18 cellular contexts compared by ENCODE assay signal in genomic region chr17:8503368-8503767, GRCh38.
DNase-seq lines count a peak whose midpoint lies in the region; ATAC-seq, FAIRE-seq and TF ChIP-seq lines count a peak whose summit lies in the region.
"Had no signal": no experiment of that assay in that cellular context is flagged by ENCODE, and none has a peak within 500 bp of the region (broad histone marks: within the 10 kb centered on the region; RNA-seq: fewer than 3 reads in every experiment).

No MANE protein-coding gene starts in this region.

- no peaks in the 10 kb centered on the region for H3K79me2 ChIP-seq in H1 (ENCODE audit: control insufficient read depth in 1 of 2, insufficient read depth in 2 of 2, low read length in 2 of 2)

- no peak overlapping the region for H3K4me2 ChIP-seq in H1 (ENCODE audit: insufficient read depth in 1 of 2, low read depth in 2 of 2, low read length in 2 of 2)

- H3K9me3 ChIP-seq in H1 (ENCODE audit: insufficient read depth in 2 of 2, low read depth in 1 of 2, low read length in 1 of 2) (no peaks in the 10 kb centered on the region), right atrium auricular region (no peaks in the 10 kb centered on the region), tibial artery (no peaks in the 10 kb centered on the region), vagina (no peaks in the 10 kb centered on the region), thyroid gland (no peaks in the 10 kb centered on the region)
- H3K9me3 ChIP-seq: adrenal gland had no signal

- H3K27ac Mint-ChIP-seq in WTC11 = peak overlapping the region; percentile 45; the same call in 1 of the 2 replicates
- H3K27ac Mint-ChIP-seq: activated CD8-positive, alpha-beta T cell treated with anti-CD3 and anti-CD28 coated beads for 36 hours; CD4-positive, alpha-beta T cell; stimulated activated naive CD8-positive, alpha-beta T cell treated with anti-CD3 and anti-CD28 coated beads, Interleukin-15, amount 100 ng/mL, for 72 hours had no signal

- no peak overlapping the region for H2AK5ac ChIP-seq in H1 (ENCODE audit: low read depth, low read length)

- 88% methylated on average over 6 of the region's 6 CpGs; no CpG with 5 or more reads in 1 of the 2 experiments for WGBS in H1 (ENCODE audit: extremely low coverage in 1 of 2, insufficient coverage in 1 of 2, insufficient read length in 1 of 2, insufficient replicate concordance in 2 of 2, low coverage in 1 of 2, low lambda C conversion rate in 2 of 2, missing lambda C conversion rate in 1 of 2), 2 experiments
- WGBS in thyroid gland, 2 donors = 76 to 85% methylated on average over 6 of the region's 6 CpGs

- H3K4me3 Mint-ChIP-seq in WTC11 = no peak overlapping the region
- H3K4me3 Mint-ChIP-seq: activated CD8-positive, alpha-beta T cell treated with anti-CD3 and anti-CD28 coated beads for 36 hours; CD4-positive, alpha-beta T cell; stimulated activated naive CD8-positive, alpha-beta T cell treated with anti-CD3 and anti-CD28 coated beads, Interleukin-15, amount 100 ng/mL, for 72 hours had no signal

- H3K36me3 Mint-ChIP-seq in WTC11 = peaks cover 87% of the 10 kb centered on the region

- no peaks in the 10 kb centered on the region; the same call in 1 of the 2 replicates for H3K79me1 ChIP-seq in H1 (ENCODE audit: low read depth, low read length)

- H4K20me1 ChIP-seq in H1 (replicated peaks in 1 of 2; ENCODE audit: control insufficient read depth in 1 of 2, insufficient read depth in 2 of 2, low read length in 2 of 2) = peaks cover 4 to 8% of the 10 kb centered on the region in 2 experiments

- H4K8ac ChIP-seq in H1 (ENCODE audit: extremely low read depth, insufficient read depth, low read length) = peak overlapping the region; percentile 9; the same call in 1 of the 2 replicates

- no peak for DNase-seq in WTC11 (ENCODE audit: low spot score)
- no peak for DNase-seq in H1 (ENCODE audit: low read depth in 1 of 2, low spot score in 2 of 2)
- DNase-seq in right atrium auricular region (ENCODE audit: low spot score) = peak; percentile 81
- DNase-seq in tibial artery = peak; percentile 50 to 74
- no peak for DNase-seq in vagina (ENCODE audit: extremely low spot score in 2 of 2)
- no peak for DNase-seq in thyroid gland
- DNase-seq: activated CD4-positive, CD25-positive, alpha-beta regulatory T cell treated with anti-CD3 and anti-CD28 coated beads, Interleukin-2, amount 50 U/mL, for 72 hours; activated CD8-positive, alpha-beta T cell treated with anti-CD3 and anti-CD28 coated beads for 36 hours; activated naive CD4-positive, alpha-beta T cell; CD4-positive, alpha-beta T cell; erythroblast; foreskin melanocyte; MM.1S; NCI-H1694 treated with DMSO at 0.1 percent for 48 hours; stimulated activated naive CD8-positive, alpha-beta T cell treated with anti-CD3 and anti-CD28 coated beads, Interleukin-15, amount 100 ng/mL, for 72 hours had no signal

- CTCF ChIA-PET in WTC11 (lab: Charles Lee) (interaction anchor here (1.6 kb wide), 1 partner anchor 243 kb away, joined by 6 read pairs; no protein-coding TSS in a partner anchor), H1 (lab: Charles Lee; ENCODE audit: partially characterized antibody) (no interaction called here)

- H3K36me3 ChIP-seq in H1 (ENCODE audit: control insufficient read depth in 2 of 4, insufficient read depth in 4 of 4, low read length in 3 of 4) (peaks cover 64 to 93% (median 84%) of the 10 kb centered on the region in 4 experiments), right atrium auricular region (peaks cover 62% of the 10 kb centered on the region), tibial artery (peaks cover 79 to 82% (median 81%) of the 10 kb centered on the region in 3 donors), vagina (peaks cover 0 to 32% of the 10 kb centered on the region in 2 donors), thyroid gland (peaks cover 22 to 26% of the 10 kb centered on the region in 2 donors)

- H3K4me3 ChIP-seq in H1 (ENCODE audit: extremely low read depth in 1 of 4, insufficient read depth in 2 of 4, low read depth in 3 of 4, low read length in 4 of 4) (no peak overlapping the region), right atrium auricular region (no peak overlapping the region), tibial artery (no peak overlapping the region), vagina (no peak overlapping the region), thyroid gland (replicated peaks in 1 of 3) (no peak overlapping the region)
- H3K4me3 ChIP-seq: adrenal gland had no signal

- no peak for TF ChIP-seq EP300 in H1 (IDR thresholded peaks at IDR 0.05; ENCODE audit: borderline replicate concordance in 1 of 2, low read depth in 2 of 2, low read length in 2 of 2)

- H3K4me1 ChIP-seq in H1 (replicated peaks in 1 of 4; ENCODE audit: control insufficient read depth in 3 of 4, insufficient read depth in 4 of 4, low read length in 3 of 4) = no peaks in the 10 kb centered on the region
- no peaks in the 10 kb centered on the region for H3K4me1 ChIP-seq in right atrium auricular region
- H3K4me1 ChIP-seq in tibial artery = peaks cover 0 to 21% (median 6%) of the 10 kb centered on the region in 4 donors
- H3K4me1 ChIP-seq in vagina = no peaks in the 10 kb centered on the region
- no peaks in the 10 kb centered on the region for H3K4me1 ChIP-seq in thyroid gland

- H3K14ac ChIP-seq in H1 (ENCODE audit: insufficient read length) = no peak overlapping the region

- no peak overlapping the region for H2BK12ac ChIP-seq in H1 (ENCODE audit: low read depth, low read length)

- no peak overlapping the region for H3K56ac ChIP-seq in H1 (replicated peaks; ENCODE audit: insufficient read length, low read depth, low read length)

- H2AFZ ChIP-seq in H1 (ENCODE audit: low read length) = no peak overlapping the region

- H3K27me3 ChIP-seq in H1 (replicated peaks in 1 of 4; ENCODE audit: control insufficient read depth in 3 of 4, extremely low read depth in 1 of 4, insufficient read depth in 3 of 4, low read length in 3 of 4) = no peaks in the 10 kb centered on the region
- H3K27me3 ChIP-seq in right atrium auricular region = no peaks in the 10 kb centered on the region
- H3K27me3 ChIP-seq in tibial artery = no peaks in the 10 kb centered on the region
- no peaks in the 10 kb centered on the region for H3K27me3 ChIP-seq in vagina
- H3K27me3 ChIP-seq in thyroid gland = no peaks in the 10 kb centered on the region
- H3K27me3 ChIP-seq: adrenal gland had no signal

- no peak overlapping the region for H2BK20ac ChIP-seq in H1 (ENCODE audit: low read length)

- H3K27ac ChIP-seq in H1 (ENCODE audit: low read depth, low read length) (no peak overlapping the region), right atrium auricular region (peak overlapping the region; percentile 18 to 36), tibial artery (peak overlapping the region; percentile 46 to 47), vagina (no peak overlapping the region), thyroid gland (no peak overlapping the region)
- H3K27ac ChIP-seq: adrenal gland had no signal

- H2BK15ac ChIP-seq in H1 (ENCODE audit: low read length) = no peak overlapping the region

- H3K4ac ChIP-seq in H1 (replicated peaks; ENCODE audit: insufficient read length, low read depth, low read length) = no peak overlapping the region

- H3K9me3 Mint-ChIP-seq in WTC11 = no peaks in the 10 kb centered on the region
- H3K9me3 Mint-ChIP-seq: activated CD8-positive, alpha-beta T cell treated with anti-CD3 and anti-CD28 coated beads for 36 hours; CD4-positive, alpha-beta T cell; stimulated activated naive CD8-positive, alpha-beta T cell treated with anti-CD3 and anti-CD28 coated beads, Interleukin-15, amount 100 ng/mL, for 72 hours had no signal

- H3K23ac ChIP-seq in H1 (ENCODE audit: insufficient read length) = no peak overlapping the region

- no peaks in the 10 kb centered on the region for H3K27me3 Mint-ChIP-seq in WTC11 (ENCODE audit: low read depth)
- H3K27me3 Mint-ChIP-seq: activated CD8-positive, alpha-beta T cell treated with anti-CD3 and anti-CD28 coated beads for 36 hours; CD4-positive, alpha-beta T cell; stimulated activated naive CD8-positive, alpha-beta T cell treated with anti-CD3 and anti-CD28 coated beads, Interleukin-15, amount 100 ng/mL, for 72 hours had no signal

- no peak overlapping the region for H3K18ac ChIP-seq in H1 (ENCODE audit: extremely low read depth, low read length)

- H2BK5ac ChIP-seq in H1 (ENCODE audit: low read depth, low read length) = no peak overlapping the region

- no peaks in the 10 kb centered on the region for H3K4me1 Mint-ChIP-seq in WTC11
- H3K4me1 Mint-ChIP-seq: stimulated activated naive CD8-positive, alpha-beta T cell treated with anti-CD3 and anti-CD28 coated beads, Interleukin-15, amount 100 ng/mL, for 72 hours had no signal

- H4K91ac ChIP-seq in H1 (replicated peaks; ENCODE audit: insufficient read length, low read length) = no peak overlapping the region

- no peaks in the 10 kb centered on the region for H3K23me2 ChIP-seq in H1 (ENCODE audit: low read depth, low read length)

- no peak for TF ChIP-seq RAD21 in H1 (IDR thresholded peaks at IDR 0.05 in 1 of 2, conservative IDR thresholded peaks at IDR 0.05 in 1 of 2; ENCODE audit: low read depth in 2 of 2, low read length in 2 of 2)

- TF ChIP-seq POLR2A in H1 (IDR thresholded peaks at IDR 0.05; ENCODE audit: control extremely low read depth in 1 of 2, low read depth in 2 of 2, low read length in 2 of 2) = no peak
- TF ChIP-seq POLR2A in vagina (IDR thresholded peaks at IDR 0.05) = no peak
- TF ChIP-seq POLR2A in thyroid gland (IDR thresholded peaks at IDR 0.05) = no peak

- no peak for FAIRE-seq in H1 (lab: Jason Lieb, UNC)
- FAIRE-seq: H54 had no signal

- no peak overlapping the region for H3K9ac ChIP-seq in H1 (replicated peaks in 1 of 4; ENCODE audit: extremely low read depth in 1 of 4, low read depth in 3 of 4, low read length in 3 of 4)

- H2BK120ac ChIP-seq in H1 (replicated peaks; ENCODE audit: low read depth, low read length) = no peak overlapping the region

- no peak overlapping the region for H4K5ac ChIP-seq in H1 (ENCODE audit: insufficient read length, low read depth, low read length)

- ATAC-seq in WTC11 (no peak), HG02970 (IDR thresholded peaks at IDR 0.05; ENCODE audit: low FRiP score, unreplicated experiment) (no peak)
- ATAC-seq: activated CD8-positive, alpha-beta T cell treated with anti-CD3 and anti-CD28 coated beads for 36 hours; stimulated activated naive CD8-positive, alpha-beta T cell treated with anti-CD3 and anti-CD28 coated beads, Interleukin-15, amount 100 ng/mL, for 72 hours had no signal

- POLR2A ChIA-PET in WTC11 (lab: Charles Lee) = no interaction called here
- POLR2A ChIA-PET in H1 (lab: Charles Lee; ENCODE audit: partially characterized antibody) = interaction anchor here (1.5 kb wide), 1 partner anchor 11 kb away, joined by 3 read pairs; no protein-coding TSS in a partner anchor

- intact Hi-C loops in tibial artery (cut with DNase I; ENCODE audit: low total_unique reads) = loop anchor here (10.0 kb wide), 1 partner anchor 49 kb away; no protein-coding TSS in a partner anchor
- intact Hi-C loops in vagina (cut with DNase I) = no loop called here
- intact Hi-C loops in thyroid gland (cut with DNase I) = no loop called here

- TF ChIP-seq CTCF in WTC11 (IDR thresholded peaks at IDR 0.05) (no peak), H1 (IDR thresholded peaks at IDR 0.05; ENCODE audit: control extremely low read depth in 1 of 3, insufficient read depth in 1 of 3, low read depth in 1 of 3, low read length in 3 of 3) (no peak), right atrium auricular region (IDR thresholded peaks at IDR 0.05) (no peak), tibial artery (IDR thresholded peaks at IDR 0.05) (no peak), vagina (IDR thresholded peaks at IDR 0.05) (no peak), thyroid gland (IDR thresholded peaks at IDR 0.05) (no peak)

Comparison
In these comparisons a context has a peak if more than half of its experiments do, and no peak if none do; other contexts are left out.
1. DNase-seq: peak in right atrium auricular region (single experiment) and tibial artery (2 of 2); none in WTC11 (single experiment), H1 (0 of 2), vagina (0 of 2) and thyroid gland (0 of 2).
2. H3K27ac ChIP-seq: peak in right atrium auricular region (2 of 2) and tibial artery (2 of 2); none in H1 (single experiment), vagina (single experiment) and thyroid gland (0 of 3).